Comparison of ENCODE assay signal across 1 cellular context in genomic region chr4:102779204-102779603, GRCh38.
TF ChIP-seq lines count a peak whose summit lies in the region.

No MANE protein-coding gene starts in this region.

TF ChIP-seq in GM23338, 12 proteins besides CTCF, POLR2A, EP300 and RAD21 (continued from another document):
- no peak for TF ChIP-seq ZNF462 (CRISPR knock-in tag; IDR thresholded peaks at IDR 0.05)
- no peak for TF ChIP-seq STAT1 (IDR thresholded peaks at IDR 0.05; ENCODE audit: unreplicated experiment)
